Comparison of ENCODE assay signal across 16 cellular contexts in the genomic region with DNA sequence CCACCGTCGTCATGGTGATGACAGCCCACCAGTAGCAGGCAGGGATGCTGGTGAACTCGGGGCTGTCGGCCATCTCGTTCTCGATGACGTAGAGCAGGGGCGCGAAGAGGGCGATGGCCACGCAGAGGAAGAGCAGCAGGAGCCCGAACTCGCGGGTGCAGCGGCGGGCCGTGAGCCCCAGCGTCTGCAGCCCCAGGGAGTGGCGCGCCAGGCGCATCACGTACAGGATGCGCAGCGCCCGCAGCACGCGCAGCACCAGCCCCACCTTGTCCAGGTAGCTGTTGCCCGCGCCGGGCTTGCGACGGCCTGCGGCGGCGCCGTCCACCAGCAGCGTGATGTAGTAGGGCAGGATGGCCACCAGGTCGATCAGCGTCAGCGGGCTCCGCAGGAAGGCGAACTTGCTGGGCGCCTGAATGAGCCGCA. TPM values are rescaled to one million over a fixed set of nuclear protein-coding genes. Genes with fewer than 3 reads are reported as not detected.
DNase-seq lines count a peak whose midpoint lies in the region; TF ChIP-seq lines count a peak whose summit lies in the region.
"Had no signal": no experiment of that assay in that cellular context is flagged by ENCODE, and none has a peak within 500 bp of the region (broad histone marks: within the 10 kb centered on the region; RNA-seq: fewer than 3 reads in every experiment).

No MANE protein-coding gene starts in this region.

- H3K27ac ChIP-seq in endodermal cell (ENCODE audit: low read depth, low read length), result no peak overlapping the region
- H3K27ac ChIP-seq in spleen, result no peak overlapping the region
- H3K27ac ChIP-seq: A549, C4-2B had no signal

- intact Hi-C loops in spleen (cut with DNase I; ENCODE audit: low total_unique reads), result loop anchor here (5.0 kb wide), 1 partner anchor 298 kb away; no protein-coding TSS in a partner anchor
- intact Hi-C loops in posterior vena cava (cut with DNase I), result no loop called here

- peak; percentile 21 for TF ChIP-seq CTCF in endodermal cell (conservative IDR thresholded peaks at IDR 0.05)
- TF ChIP-seq CTCF in spleen (IDR thresholded peaks at IDR 0.05 in 8 of 11, conservative IDR thresholded peaks at IDR 0.05 in 3 of 11), result no peak

- no peaks in the 10 kb centered on the region for H3K9me3 Mint-ChIP-seq in endodermal cell
- H3K9me3 Mint-ChIP-seq: CD4-positive, alpha-beta memory T cell; IgD-negative memory B cell had no signal

- H3K27me3 ChIP-seq in NT2/D1 (ENCODE audit: insufficient read depth, insufficient read length) (no peaks in the 10 kb centered on the region), endodermal cell (ENCODE audit: control insufficient read depth, insufficient read depth, low read length, poor library complexity, severe bottlenecking) (no peaks in the 10 kb centered on the region), spleen (replicated peaks in 1 of 7) (peaks cover 0 to 19% (median 0%) of the 10 kb centered on the region in 7 donors)

- WGBS in endodermal cell (ENCODE audit: insufficient coverage in 1 of 2, insufficient read length in 1 of 2), 2 experiments, result 94 to 96% methylated on average over 33 to 44 of the region's 44 CpGs
- 90 to 96% (median 94%) methylated on average over 41 to 44 of the region's 44 CpGs for WGBS in spleen, 5 donors

- DNase-seq in NT2/D1 (ENCODE audit: low read depth, low spot score) (no peak), endodermal cell (no peak), spleen (peak; percentile 69), foreskin melanocyte (no peak), posterior vena cava (ENCODE audit: low spot score) (no peak)
- no peak for DNase-seq in activated CD4-positive, CD25-positive, alpha-beta regulatory T cell treated with anti-CD3 and anti-CD28 coated beads, Interleukin-2, amount 50 U/mL, for 72 hours
- DNase-seq: BE2C; CD4-positive, alpha-beta memory T cell; DMS153; DND-41; GDM1; GOT3; HCEC 1CT had no signal

- H3K27me3 Mint-ChIP-seq in endodermal cell (ENCODE audit: insufficient read depth), result no peaks in the 10 kb centered on the region

- H3K9ac ChIP-seq in NT2/D1 (ENCODE audit: insufficient read length, low read depth), result peak overlapping the region; percentile 8
- H3K9ac ChIP-seq in endodermal cell (ENCODE audit: extremely low read depth, low read length, poor library complexity, severe bottlenecking), result no peak overlapping the region

- H3K4me1 ChIP-seq in NT2/D1 (ENCODE audit: insufficient read depth, insufficient read length) (no peaks in the 10 kb centered on the region), endodermal cell (ENCODE audit: control insufficient read depth, insufficient read depth, low read length) (no peaks in the 10 kb centered on the region), spleen (no peaks in the 10 kb centered on the region)
- H3K4me1 ChIP-seq: A549, BE2C had no signal

- H3K4me3 Mint-ChIP-seq in endodermal cell, result no peak overlapping the region
- H3K4me3 Mint-ChIP-seq: CD4-positive, alpha-beta memory T cell; IgD-negative memory B cell had no signal

- peaks cover 73% of the 10 kb centered on the region for H3K36me3 ChIP-seq in NT2/D1 (ENCODE audit: insufficient read depth, insufficient read length, low read length)
- H3K36me3 ChIP-seq in endodermal cell (ENCODE audit: control insufficient read depth, insufficient read depth, low read length), result peaks cover 69% of the 10 kb centered on the region
- no peaks in the 10 kb centered on the region for H3K36me3 ChIP-seq in spleen
- H3K36me3 ChIP-seq: BE2C had no signal

- H3K9me3 ChIP-seq in NT2/D1 (ENCODE audit: insufficient read depth, low read length), result no peaks in the 10 kb centered on the region
- no peaks in the 10 kb centered on the region for H3K9me3 ChIP-seq in endodermal cell (ENCODE audit: control insufficient read depth, low read length)
- no peaks in the 10 kb centered on the region for H3K9me3 ChIP-seq in spleen
- H3K9me3 ChIP-seq: A549, BE2C had no signal

- no peaks in the 10 kb centered on the region for H3K4me1 Mint-ChIP-seq in endodermal cell
- H3K4me1 Mint-ChIP-seq: CD4-positive, alpha-beta memory T cell had no signal

- H3K27ac Mint-ChIP-seq in endodermal cell, result no peak overlapping the region
- H3K27ac Mint-ChIP-seq: CD4-positive, alpha-beta memory T cell had no signal

- TF ChIP-seq POLR2A in spleen (IDR thresholded peaks at IDR 0.05), result no peak

- H3K36me3 Mint-ChIP-seq in endodermal cell (ENCODE audit: low read depth), result peaks cover 66% of the 10 kb centered on the region
- H3K36me3 Mint-ChIP-seq: CD4-positive, alpha-beta memory T cell; IgD-negative memory B cell had no signal

- no peak overlapping the region for H3K4me3 ChIP-seq in NT2/D1 (ENCODE audit: insufficient read length, low read depth)
- no peak overlapping the region for H3K4me3 ChIP-seq in endodermal cell (ENCODE audit: low read length)
- no peak overlapping the region for H3K4me3 ChIP-seq in spleen
- H3K4me3 ChIP-seq: A549 had no signal

RNA-seq across cellular contexts. Expression of a gene that starts 18.6 kb away (rescaled TPM):
- total RNA-seq in endodermal cell (100 to 1,000 TPM; 106 to 126 TPM), spleen (1 to 10 TPM; 1.6 to 5.0 (median 3.5) TPM), posterior vena cava (under 1 TPM in 1 of 2 donors, not detected in 1; 0.24 TPM)
- polyA plus RNA-seq in endodermal cell (2013, experiment 1 of 2), result 35.5 TPM
- 35.6 TPM for polyA plus RNA-seq in endodermal cell (2013, experiment 2 of 2)
- 1 to 10 TPM in 2 of 3 donors, under 1 TPM in 1; 0.35 to 3.0 (median 1.9) TPM for polyA plus RNA-seq in spleen
- total RNA-seq: CD4-positive, alpha-beta memory T cell had no signal
- polyA plus RNA-seq: CD4-positive, alpha-beta memory T cell had no signal

RNA-seq across cellular contexts. Expression of a gene that starts 45.7 kb away (rescaled TPM):
- 1 to 10 TPM; 4.7 to 5.5 TPM for total RNA-seq in endodermal cell
- 4.9 TPM for polyA plus RNA-seq in endodermal cell (2013, experiment 1 of 2)
- 4.5 TPM for polyA plus RNA-seq in endodermal cell (2013, experiment 2 of 2)
- 1 to 10 TPM; 3.4 to 7.0 (median 5.3) TPM for total RNA-seq in spleen
- polyA plus RNA-seq in spleen, result 1 to 10 TPM; 2.6 to 4.2 (median 3.2) TPM
- 1 to 10 TPM; 2.7 to 3.5 TPM for total RNA-seq in posterior vena cava

RNA-seq across cellular contexts. Expression of a gene that starts 46.0 kb away (rescaled TPM):
- 10 to 100 TPM; 54.9 to 58.8 TPM for total RNA-seq in endodermal cell
- 68.9 TPM for polyA plus RNA-seq in endodermal cell (2013, experiment 1 of 2)
- polyA plus RNA-seq in endodermal cell (2013, experiment 2 of 2), result 69.4 TPM
- 10 to 100 TPM; 28.1 to 62.5 (median 37.9) TPM for total RNA-seq in spleen
- 10 to 100 TPM; 40.7 to 65.0 (median 46.9) TPM for polyA plus RNA-seq in spleen
- 10 to 100 TPM; 31.6 to 35.7 TPM for total RNA-seq in posterior vena cava

Comparison
In these comparisons a context has a peak if more than half of its experiments do, and no peak if none do; other contexts are left out.
1. RNA of a gene that starts 18.6 kb away (total RNA-seq): 106 to 126 TPM in endodermal cell; 1.6 to 5.0 TPM in spleen and 0.24 TPM in posterior vena cava; every median in the first group is over 10 times any median in the second.